Comparison of ENCODE assay signal across 37 cellular contexts in the genomic region with DNA sequence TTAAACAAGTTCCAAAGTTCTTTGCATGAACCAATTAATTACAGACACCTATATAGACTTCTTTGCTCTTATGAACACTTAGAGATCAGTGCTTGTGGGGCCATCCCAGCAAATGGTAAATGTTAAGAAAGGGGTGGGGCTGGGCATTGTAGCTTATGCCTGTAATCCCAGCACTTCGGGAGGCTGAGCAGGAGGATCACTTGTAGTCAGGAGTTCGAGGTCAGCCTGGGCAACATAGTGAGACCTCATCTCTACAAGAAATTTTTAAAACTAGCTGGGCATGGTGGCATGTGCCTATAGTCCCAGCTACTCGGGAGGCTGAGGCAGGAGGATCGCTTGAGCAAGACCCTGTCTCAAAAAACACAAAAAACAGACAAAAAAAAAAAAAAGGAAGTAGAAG. TPM values are rescaled to one million over a fixed set of nuclear protein-coding genes. Genes with fewer than 3 reads are reported as not detected.
"Had no signal": no experiment of that assay in that cellular context is flagged by ENCODE, and none has a peak within 500 bp of the region (broad histone marks: within the 10 kb centered on the region; RNA-seq: fewer than 3 reads in every experiment).

No MANE protein-coding gene starts in this region.

- H3K4me3 Mint-ChIP-seq: activated B cell treated with CpG ODN at 0.5 μM for 24 hours; activated CD4-positive, alpha-beta memory T cell treated with anti-CD3 and anti-CD28 coated beads, Interleukin-2, amount 10 ng/mL, durations not matched to agents 7 days and 5 days; activated CD4-positive, alpha-beta T cell treated with anti-CD3 and anti-CD28 coated beads, Interleukin-2, amount 10 ng/mL, durations not matched to agents 7 days and 5 days; activated CD8-positive, alpha-beta memory T cell treated with anti-CD3 and anti-CD28 coated beads, Interleukin-2, amount 10 ng/mL, durations not matched to agents 7 days and 5 days; activated CD8-positive, alpha-beta T cell treated with anti-CD3 and anti-CD28 coated beads, Interleukin-2, amount 10 ng/mL, durations not matched to agents 7 days and 5 days; activated naive CD4-positive, alpha-beta T cell treated with anti-CD3 and anti-CD28 coated beads, Interleukin-2, amount 10 ng/mL, durations not matched to agents 7 days and 5 days; activated naive CD4-positive, alpha-beta T cell treated with anti-CD3 and anti-CD28 coated beads, Interleukin-2, amount 50 U/mL, for 24 hours; activated naive CD8-positive, alpha-beta T cell; activated naive CD8-positive, alpha-beta T cell treated with anti-CD3 and anti-CD28 coated beads, Interleukin-2, amount 10 ng/mL, durations not matched to agents 7 days and 5 days; activated naive CD8-positive, alpha-beta T cell treated with anti-CD3 and anti-CD28 coated beads, Interleukin-2, amount 50 U/mL, for 24 hours; activated T-cell treated with anti-CD3 and anti-CD28 coated beads, Interleukin-2, amount 50 U/mL, for 24 hours; brain; central memory CD8-positive, alpha-beta T cell; T-helper 1 cell treated with Interleukin-12 subunit alpha and Interleukin-12 subunit beta and Interleukin-4 antibody, amounts not matched to agents 30 μg/mL and 1 μg/mL, for 36 hours; T-helper 2 cell treated with Interferon-gamma antibody and Interleukin-4, amounts not matched to agents 5 μg/mL and 100 μg/mL, for 36 hours had no signal

- H3K36me3 ChIP-seq: ascending aorta, cardiac muscle cell had no signal

- H3K36me3 Mint-ChIP-seq: activated CD8-positive, alpha-beta memory T cell treated with anti-CD3 and anti-CD28 coated beads, Interleukin-2, amount 10 ng/mL, durations not matched to agents 7 days and 5 days; activated naive CD4-positive, alpha-beta T cell treated with anti-CD3 and anti-CD28 coated beads, Interleukin-2, amount 10 ng/mL, durations not matched to agents 7 days and 5 days; brain had no signal

- H3K4me1 Mint-ChIP-seq: activated B cell treated with CpG ODN at 0.5 μM for 24 hours; activated CD4-positive, alpha-beta memory T cell treated with anti-CD3 and anti-CD28 coated beads, Interleukin-2, amount 10 ng/mL, durations not matched to agents 7 days and 5 days; activated CD4-positive, alpha-beta T cell treated with anti-CD3 and anti-CD28 coated beads, Interleukin-2, amount 10 ng/mL, durations not matched to agents 7 days and 5 days; activated naive CD4-positive, alpha-beta T cell treated with anti-CD3 and anti-CD28 coated beads, Interleukin-2, amount 10 ng/mL, durations not matched to agents 7 days and 5 days; central memory CD8-positive, alpha-beta T cell had no signal

- H3K9me3 Mint-ChIP-seq: activated B cell treated with CpG ODN at 0.5 μM for 24 hours; activated CD4-positive, alpha-beta memory T cell treated with anti-CD3 and anti-CD28 coated beads, Interleukin-2, amount 10 ng/mL, durations not matched to agents 7 days and 5 days; activated CD4-positive, alpha-beta T cell treated with anti-CD3 and anti-CD28 coated beads, Interleukin-2, amount 10 ng/mL, durations not matched to agents 7 days and 5 days; activated naive CD4-positive, alpha-beta T cell treated with anti-CD3 and anti-CD28 coated beads, Interleukin-2, amount 10 ng/mL, durations not matched to agents 7 days and 5 days; activated naive CD4-positive, alpha-beta T cell treated with anti-CD3 and anti-CD28 coated beads, Interleukin-2, amount 50 U/mL, for 24 hours; activated naive CD8-positive, alpha-beta T cell treated with anti-CD3 and anti-CD28 coated beads, Interleukin-2, amount 50 U/mL, for 24 hours; activated T-cell treated with anti-CD3 and anti-CD28 coated beads, Interleukin-2, amount 50 U/mL, for 24 hours; activated T-helper 2 cell treated with anti-CD3 and anti-CD28 coated beads, Interferon-gamma antibody, Interleukin-2, Interleukin-4, amounts not matched to agents 10 μg/mL and 5 μg/mL and 100 μg/mL, durations not matched to agents 14 hours and 24 hours and 36 hours; brain; central memory CD8-positive, alpha-beta T cell; T-helper 1 cell treated with Interleukin-12 subunit alpha and Interleukin-12 subunit beta and Interleukin-4 antibody, amounts not matched to agents 30 μg/mL and 1 μg/mL, for 36 hours; T-helper 2 cell treated with Interferon-gamma antibody and Interleukin-4, amounts not matched to agents 5 μg/mL and 100 μg/mL, for 36 hours had no signal

- H3K27me3 Mint-ChIP-seq: activated B cell treated with CpG ODN at 0.5 μM for 24 hours; activated CD4-positive, alpha-beta T cell treated with anti-CD3 and anti-CD28 coated beads, Interleukin-2, amount 10 ng/mL, durations not matched to agents 7 days and 5 days; activated naive CD4-positive, alpha-beta T cell treated with anti-CD3 and anti-CD28 coated beads, Interleukin-2, amount 10 ng/mL, durations not matched to agents 7 days and 5 days; activated naive CD4-positive, alpha-beta T cell treated with anti-CD3 and anti-CD28 coated beads, Interleukin-2, amount 50 U/mL, for 24 hours; activated naive CD8-positive, alpha-beta T cell; activated naive CD8-positive, alpha-beta T cell treated with anti-CD3 and anti-CD28 coated beads, Interleukin-2, amount 10 ng/mL, durations not matched to agents 7 days and 5 days; activated naive CD8-positive, alpha-beta T cell treated with anti-CD3 and anti-CD28 coated beads, Interleukin-2, amount 50 U/mL, for 24 hours; activated T-cell treated with anti-CD3 and anti-CD28 coated beads, Interleukin-2, amount 50 U/mL, for 24 hours had no signal

- H3K4me3 ChIP-seq: ascending aorta, cardiac muscle cell had no signal

- ATAC-seq: activated CD8-positive, alpha-beta memory T cell treated with anti-CD3 and anti-CD28 coated beads, Interleukin-2, amount 10 ng/mL, durations not matched to agents 7 days and 5 days; activated CD8-positive, alpha-beta T cell treated with anti-CD3 and anti-CD28 coated beads, Interleukin-2, amount 10 ng/mL, durations not matched to agents 7 days and 5 days; activated naive CD8-positive, alpha-beta T cell treated with anti-CD3 and anti-CD28 coated beads, Interleukin-2, amount 50 U/mL, for 24 hours had no signal

- DNase-seq: activated B cell treated with CpG ODN at 0.5 μM for 24 hours; activated CD4-positive, alpha-beta memory T cell treated with anti-CD3 and anti-CD28 coated beads, Interleukin-2, amount 10 ng/mL, durations not matched to agents 7 days and 5 days; activated CD4-positive, alpha-beta T cell treated with anti-CD3 and anti-CD28 coated beads for 4 hours; activated CD4-positive, alpha-beta T cell treated with anti-CD3 and anti-CD28 coated beads, Interleukin-2, amount 10 ng/mL, durations not matched to agents 7 days and 5 days; activated CD4-positive, alpha-beta T cell treated with anti-CD3 and anti-CD28 coated beads, Interleukin-2, amount 50 U/mL, for 4 hours; activated CD4-positive, CD25-positive, alpha-beta regulatory T cell treated with anti-CD3 and anti-CD28 coated beads, Interleukin-2, amount 50 U/mL, for 72 hours; activated CD8-positive, alpha-beta memory T cell treated with anti-CD3 and anti-CD28 coated beads for 24 hours; activated CD8-positive, alpha-beta memory T cell treated with anti-CD3 and anti-CD28 coated beads, Interleukin-2, amount 10 ng/mL, durations not matched to agents 7 days and 5 days; activated CD8-positive, alpha-beta memory T cell treated with anti-CD3 and anti-CD28 coated beads, Interleukin-2, amount 50 U/mL, for 48 hours; activated effector memory CD4-positive, alpha-beta T cell treated with Interleukin-2 at 50 U/mL for 16 hours; activated gamma-delta T cell; activated naive CD4-positive, alpha-beta T cell treated with anti-CD3 and anti-CD28 coated beads, Interleukin-2, amount 10 ng/mL, durations not matched to agents 7 days and 5 days; activated naive CD4-positive, alpha-beta T cell treated with Interleukin-2 at 50 U/mL for 16 hours; activated naive CD8-positive, alpha-beta T cell treated with anti-CD3 and anti-CD28 coated beads, Interleukin-2, amount 10 ng/mL, durations not matched to agents 7 days and 5 days; activated naive CD8-positive, alpha-beta T cell treated with anti-CD3 and anti-CD28 coated beads, Interleukin-2, amount 50 U/mL, for 24 hours; activated T-cell treated with anti-CD3 and anti-CD28 coated beads, Interleukin-2, amount 50 U/mL, for 24 hours; activated T-cell treated with anti-CD3 and anti-CD28 coated beads, Interleukin-2, amount 50 U/mL, for 48 hours; amygdala; anterior cingulate cortex; caudate nucleus; cerebellar nuclear complex; SW 1271; T-helper 1 cell; T-helper 2 cell; T-helper 9 cell had no signal

- H3K27me3 ChIP-seq: ascending aorta, cardiac muscle cell had no signal

- H3K27ac Mint-ChIP-seq: activated B cell treated with CpG ODN at 0.5 μM for 24 hours; activated CD4-positive, alpha-beta memory T cell treated with anti-CD3 and anti-CD28 coated beads, Interleukin-2, amount 10 ng/mL, durations not matched to agents 7 days and 5 days; activated CD4-positive, alpha-beta T cell treated with anti-CD3 and anti-CD28 coated beads, Interleukin-2, amount 10 ng/mL, durations not matched to agents 7 days and 5 days; activated CD8-positive, alpha-beta memory T cell treated with anti-CD3 and anti-CD28 coated beads, Interleukin-2, amount 10 ng/mL, durations not matched to agents 7 days and 5 days; activated CD8-positive, alpha-beta T cell treated with anti-CD3 and anti-CD28 coated beads, Interleukin-2, amount 10 ng/mL, durations not matched to agents 7 days and 5 days; activated naive CD4-positive, alpha-beta T cell treated with anti-CD3 and anti-CD28 coated beads, Interleukin-2, amount 10 ng/mL, durations not matched to agents 7 days and 5 days; activated naive CD4-positive, alpha-beta T cell treated with anti-CD3 and anti-CD28 coated beads, Interleukin-2, amount 50 U/mL, for 24 hours; activated naive CD8-positive, alpha-beta T cell; activated naive CD8-positive, alpha-beta T cell treated with anti-CD3 and anti-CD28 coated beads, Interleukin-2, amount 10 ng/mL, durations not matched to agents 7 days and 5 days; activated naive CD8-positive, alpha-beta T cell treated with anti-CD3 and anti-CD28 coated beads, Interleukin-2, amount 50 U/mL, for 24 hours; activated T-cell treated with anti-CD3 and anti-CD28 coated beads, Interleukin-2, amount 50 U/mL, for 24 hours; activated T-helper 2 cell treated with anti-CD3 and anti-CD28 coated beads, Interferon-gamma antibody, Interleukin-2, Interleukin-4, amounts not matched to agents 10 μg/mL and 5 μg/mL and 100 μg/mL, durations not matched to agents 14 hours and 24 hours and 36 hours; brain; T-helper 1 cell treated with Interleukin-12 subunit alpha and Interleukin-12 subunit beta and Interleukin-4 antibody, amounts not matched to agents 30 μg/mL and 1 μg/mL, for 36 hours; T-helper 2 cell treated with Interferon-gamma antibody and Interleukin-4, amounts not matched to agents 5 μg/mL and 100 μg/mL, for 36 hours had no signal

- H3K9me3 ChIP-seq: ascending aorta had no signal

- H3K27ac ChIP-seq: ascending aorta, cardiac muscle cell, VCaP had no signal

RNA-seq across cellular contexts. Expression of a gene that starts 30.6 kb away (rescaled TPM):
- total RNA-seq: activated B cell treated with CpG ODN at 0.5 μM for 24 hours; activated CD4-positive, alpha-beta memory T cell treated with anti-CD3 and anti-CD28 coated beads, Interleukin-2, amount 10 ng/mL, durations not matched to agents 7 days and 5 days; activated CD4-positive, alpha-beta T cell treated with anti-CD3 and anti-CD28 coated beads, Interleukin-2, amount 10 ng/mL, durations not matched to agents 7 days and 5 days; activated CD8-positive, alpha-beta memory T cell treated with anti-CD3 and anti-CD28 coated beads, Interleukin-2, amount 10 ng/mL, durations not matched to agents 7 days and 5 days; activated CD8-positive, alpha-beta T cell treated with anti-CD3 and anti-CD28 coated beads, Interleukin-2, amount 10 ng/mL, durations not matched to agents 7 days and 5 days; activated naive CD8-positive, alpha-beta T cell treated with anti-CD3 and anti-CD28 coated beads, Interleukin-2, amount 10 ng/mL, durations not matched to agents 7 days and 5 days; activated T-helper 2 cell treated with anti-CD3 and anti-CD28 coated beads, Interferon-gamma antibody, Interleukin-2, Interleukin-4, amounts not matched to agents 10 μg/mL and 5 μg/mL and 100 μg/mL, durations not matched to agents 14 hours and 24 hours and 36 hours; ascending aorta; bronchial epithelial cell had no signal
